27 cellular contexts compared by ENCODE assay signal in genomic region chr4:125191252-125191651, GRCh38.
DNase-seq lines count a peak whose midpoint lies in the region; ATAC-seq, FAIRE-seq and TF ChIP-seq lines count a peak whose summit lies in the region.
"Had no signal": no experiment of that assay in that cellular context is flagged by ENCODE, and none has a peak within 500 bp of the region (broad histone marks: within the 10 kb centered on the region; RNA-seq: fewer than 3 reads in every experiment).

No MANE protein-coding gene starts in this region.

- H3K9me3 ChIP-seq in CD8-positive, alpha-beta memory T cell (ENCODE audit: low read length), result no peaks in the 10 kb centered on the region
- H3K9me3 ChIP-seq: esophagus muscularis mucosa, MG63, neutrophil, SJCRH30, transverse colon had no signal

- POLR2A ChIA-PET in BJ (lab: Charles Lee), result no interaction called here
- POLR2A ChIA-PET in CD8-positive, alpha-beta memory T cell (lab: Charles Lee), result no interaction called here
- POLR2A ChIA-PET in T-cell (lab: Charles Lee), result no interaction called here

- FAIRE-seq in bronchial epithelial cell (lab: Jason Lieb, UNC), result no peak
- FAIRE-seq: GM18507, islet of Langerhans had no signal

- DNase-seq in BJ (ENCODE audit: low read depth) (peak; percentile 52), NCI-H226 (peak; percentile 22), bronchial epithelial cell (ENCODE audit: low read depth) (peak; percentile 85), hepatic stellate cell (ENCODE audit: low spot score) (peak; percentile 11), NCI-H526 (lab: John Stamatoyannopoulos, UW) (no peak), NCI-H2196 (lab: John Stamatoyannopoulos, UW; ENCODE audit: unreplicated experiment) (no peak), T-cell (no peak)
- DNase-seq in CD8-positive, alpha-beta memory T cell, result no peak
- DNase-seq: activated CD8-positive, alpha-beta memory T cell treated with anti-CD3 and anti-CD28 coated beads, Interleukin-2, amount 50 U/mL, for 48 hours; activated naive CD8-positive, alpha-beta T cell treated with anti-CD3 and anti-CD28 coated beads, Interleukin-2, amount 10 ng/mL, durations not matched to agents 7 days and 5 days; caudate nucleus; MG63; NCI-H146; NCI-H2171; NCI-H82; SJCRH30; stimulated activated CD4-positive, alpha-beta T cell treated with anti-CD3 and anti-CD28 coated beads, Interleukin-4, amount 100 ng/mL, for 24 hours; T-helper 2 cell; transverse colon had no signal

- no peaks in the 10 kb centered on the region for H3K4me1 Mint-ChIP-seq in CD8-positive, alpha-beta memory T cell
- H3K4me1 Mint-ChIP-seq in T-cell, result no peaks in the 10 kb centered on the region
- H3K4me1 Mint-ChIP-seq: activated naive CD8-positive, alpha-beta T cell treated with anti-CD3 and anti-CD28 coated beads, Interleukin-2, amount 10 ng/mL, durations not matched to agents 7 days and 5 days had no signal

- H3K27ac ChIP-seq in CD8-positive, alpha-beta memory T cell (ENCODE audit: low read depth, low read length), result no peak overlapping the region
- H3K27ac ChIP-seq: BLaER1, esophagus muscularis mucosa, hepatocyte, neutrophil, SJCRH30, transverse colon, VCaP had no signal

- no peaks in the 10 kb centered on the region for H3K27me3 ChIP-seq in BJ (ENCODE audit: control insufficient read depth, insufficient read depth, low read length)
- no peaks in the 10 kb centered on the region for H3K27me3 ChIP-seq in bronchial epithelial cell (ENCODE audit: control insufficient read depth, insufficient read depth, low read length)
- H3K27me3 ChIP-seq in CD8-positive, alpha-beta memory T cell (ENCODE audit: insufficient read depth, low read length, poor library complexity, severe bottlenecking), result no peaks in the 10 kb centered on the region
- H3K27me3 ChIP-seq: BLaER1, esophagus muscularis mucosa, hepatocyte, MG63, neutrophil, SJCRH30, transverse colon had no signal

- H3K4me3 ChIP-seq in BJ (ENCODE audit: low read depth, low read length) (no peak overlapping the region), bronchial epithelial cell (ENCODE audit: low read depth, low read length) (no peak overlapping the region)
- no peak overlapping the region for H3K4me3 ChIP-seq in CD8-positive, alpha-beta memory T cell (ENCODE audit: low read length)
- H3K4me3 ChIP-seq: BLaER1, esophagus muscularis mucosa, hepatocyte, MG63, SJCRH30, transverse colon had no signal

- H3K9me3 Mint-ChIP-seq in CD8-positive, alpha-beta memory T cell, result peaks cover 0 to 10% (median 5%) of the 10 kb centered on the region in 5 donors
- H3K9me3 Mint-ChIP-seq in T-cell, result peaks cover 0 to 8% (median 7%) of the 10 kb centered on the region in 3 donors

- ATAC-seq in T-cell (replicated peaks in 1 of 4), result no peak

- H3K27ac Mint-ChIP-seq in CD8-positive, alpha-beta memory T cell, result no peak overlapping the region
- no peak overlapping the region for H3K27ac Mint-ChIP-seq in T-cell
- H3K27ac Mint-ChIP-seq: activated naive CD8-positive, alpha-beta T cell treated with anti-CD3 and anti-CD28 coated beads, Interleukin-2, amount 10 ng/mL, durations not matched to agents 7 days and 5 days; stimulated activated naive CD8-positive, alpha-beta T cell treated with anti-CD3 and anti-CD28 coated beads, Interleukin-15, Interleukin-2, amounts not matched to agents 100 ng/mL and 50 ng/mL, for 24 hours had no signal

- no peaks in the 10 kb centered on the region for H3K4me1 ChIP-seq in CD8-positive, alpha-beta memory T cell (ENCODE audit: insufficient read depth, low read length)
- H3K4me1 ChIP-seq: BLaER1, SJCRH30, transverse colon had no signal

- CTCF ChIA-PET in BJ (lab: Yijun Ruan, JAX), result interaction anchor here (0.6 kb wide), 1 partner anchor 838 kb away, joined by 4 read pairs; no protein-coding TSS in a partner anchor
- CTCF ChIA-PET in CD8-positive, alpha-beta memory T cell (lab: Charles Lee), result no interaction called here
- CTCF ChIA-PET in T-cell (lab: Charles Lee), result no interaction called here

- no peak for TF ChIP-seq CTCF in BJ (IDR thresholded peaks at IDR 0.05; ENCODE audit: insufficient read depth, low read depth, low read length)
- TF ChIP-seq CTCF in bronchial epithelial cell (IDR thresholded peaks at IDR 0.05; ENCODE audit: insufficient read depth, low read length, severe bottlenecking), result no peak

- no peak overlapping the region for H3K4me3 Mint-ChIP-seq in CD8-positive, alpha-beta memory T cell
- no peak overlapping the region for H3K4me3 Mint-ChIP-seq in T-cell
- H3K4me3 Mint-ChIP-seq: activated naive CD8-positive, alpha-beta T cell treated with anti-CD3 and anti-CD28 coated beads, Interleukin-2, amount 10 ng/mL, durations not matched to agents 7 days and 5 days; stimulated activated naive CD8-positive, alpha-beta T cell treated with anti-CD3 and anti-CD28 coated beads, Interleukin-15, Interleukin-2, amounts not matched to agents 100 ng/mL and 50 ng/mL, for 24 hours had no signal

- no peaks in the 10 kb centered on the region for H3K27me3 Mint-ChIP-seq in CD8-positive, alpha-beta memory T cell
- H3K27me3 Mint-ChIP-seq in T-cell, result no peaks in the 10 kb centered on the region
- H3K27me3 Mint-ChIP-seq: activated naive CD8-positive, alpha-beta T cell treated with anti-CD3 and anti-CD28 coated beads, Interleukin-2, amount 10 ng/mL, durations not matched to agents 7 days and 5 days; stimulated activated naive CD8-positive, alpha-beta T cell treated with anti-CD3 and anti-CD28 coated beads, Interleukin-15, Interleukin-2, amounts not matched to agents 100 ng/mL and 50 ng/mL, for 24 hours had no signal

- no peaks in the 10 kb centered on the region for H3K36me3 Mint-ChIP-seq in CD8-positive, alpha-beta memory T cell
- H3K36me3 Mint-ChIP-seq in T-cell, result no peaks in the 10 kb centered on the region
- H3K36me3 Mint-ChIP-seq: activated naive CD8-positive, alpha-beta T cell treated with anti-CD3 and anti-CD28 coated beads, Interleukin-2, amount 10 ng/mL, durations not matched to agents 7 days and 5 days had no signal

- H3K36me3 ChIP-seq in BJ (ENCODE audit: control insufficient read depth, insufficient read depth, low read length), result no peaks in the 10 kb centered on the region
- H3K36me3 ChIP-seq in bronchial epithelial cell (ENCODE audit: control insufficient read depth, insufficient read depth, low read length), result no peaks in the 10 kb centered on the region
- H3K36me3 ChIP-seq in CD8-positive, alpha-beta memory T cell (ENCODE audit: insufficient read depth, low read length), result no peaks in the 10 kb centered on the region
- H3K36me3 ChIP-seq: BLaER1, esophagus muscularis mucosa, MG63, neutrophil, SJCRH30, transverse colon had no signal

Comparison
In these comparisons a context has a peak if more than half of its experiments do, and no peak if none do; other contexts are left out.
1. DNase-seq: peak in BJ (single experiment), NCI-H226 (single experiment), bronchial epithelial cell (single experiment) and hepatic stellate cell (single experiment); none in CD8-positive, alpha-beta memory T cell (0 of 5), NCI-H526 (0 of 2), NCI-H2196 (single experiment) and T-cell (0 of 34).